In the genomic region with DNA sequence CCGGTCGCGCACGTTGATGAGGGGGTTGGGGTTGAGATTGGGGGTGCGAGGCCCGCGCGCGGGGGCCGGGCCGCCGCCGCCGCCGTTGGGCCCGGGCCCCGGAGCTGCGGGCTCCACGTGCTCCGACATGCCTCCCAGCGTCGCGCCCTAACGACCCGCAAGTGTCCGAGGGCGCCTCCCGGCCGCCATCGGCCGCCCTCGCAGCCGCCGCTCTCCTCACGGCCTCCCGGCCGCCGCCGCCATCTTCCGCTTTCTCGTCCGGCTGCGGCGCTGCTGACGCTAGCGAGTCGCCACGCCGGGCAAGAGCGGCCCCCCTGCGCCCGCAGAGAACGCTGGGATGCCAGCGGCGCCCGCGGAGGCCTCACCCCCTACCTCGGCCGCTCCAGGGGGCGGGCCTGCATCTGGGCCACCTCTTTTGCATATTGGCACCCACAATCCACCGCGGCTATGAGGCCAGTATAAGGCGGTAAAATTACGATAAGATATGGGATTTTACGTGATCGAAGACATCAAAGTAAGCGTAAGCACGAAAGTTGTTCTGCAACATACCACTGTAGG, we compare ENCODE assay signal across 1 cellular context.
A peak's percentile ranks its signal among the peaks of the same experiment; 100 is the strongest.
TF ChIP-seq lines count a peak whose summit lies in the region.

Gene TMEM259, minus strand, starts transcription at position 256 of the 558 bp plus-strand sequence. Its CDS starts 127 bp downstream, at position 129.

TF ChIP-seq in HepG2, 621 proteins besides CTCF, POLR2A, EP300 and RAD21 (continued from another document and continues in another):
- 0 out of 2 replicates have a peak, but pooled peaks have one; percentile 14 for TF ChIP-seq AKAP8 (CRISPR knock-in tag; IDR thresholded peaks at IDR 0.05)
- 0 out of 2 replicates have a peak, but pooled peaks have one; percentile 16 for TF ChIP-seq ZNF670 (CRISPR knock-in tag; IDR thresholded peaks at IDR 0.05; ENCODE audit: borderline replicate concordance)
- TF ChIP-seq POLR2G (IDR thresholded peaks at IDR 0.05; ENCODE audit: low read depth, low read length): peak; percentile 85
- no peak for TF ChIP-seq CAMTA2 (CRISPR knock-in tag; IDR thresholded peaks at IDR 0.05; ENCODE audit: borderline replicate concordance)
- peak; percentile 39 for TF ChIP-seq HNRNPK (IDR thresholded peaks at IDR 0.05; ENCODE audit: low read depth, low read length, poor library complexity, severe bottlenecking)
- TF ChIP-seq POGK (CRISPR knock-in tag; conservative IDR thresholded peaks at IDR 0.05): peak; percentile 97; the same call in 1 of the 2 replicates
- TF ChIP-seq ELF1 (CRISPR knock-in tag; IDR thresholded peaks at IDR 0.05): 0 out of 2 replicates have a peak, but pooled peaks have one; percentile 32
- TF ChIP-seq ZBTB38 (CRISPR knock-in tag; IDR thresholded peaks at IDR 0.05): peak; percentile 52; the same call in 1 of the 2 replicates
- TF ChIP-seq MXD3 (CRISPR knock-in tag; IDR thresholded peaks at IDR 0.05): peak; percentile 66; the same call in 1 of the 2 replicates
- TF ChIP-seq MTF2 (CRISPR knock-in tag; IDR thresholded peaks at IDR 0.05; ENCODE audit: borderline replicate concordance): no peak
- peak; percentile 72 for TF ChIP-seq PHF8 (CRISPR knock-in tag; IDR thresholded peaks at IDR 0.05)
- TF ChIP-seq NFATC3 (CRISPR knock-in tag; IDR thresholded peaks at IDR 0.05): 0 out of 2 replicates have a peak, but pooled peaks have one; percentile 48
- TF ChIP-seq, protein P1, sequence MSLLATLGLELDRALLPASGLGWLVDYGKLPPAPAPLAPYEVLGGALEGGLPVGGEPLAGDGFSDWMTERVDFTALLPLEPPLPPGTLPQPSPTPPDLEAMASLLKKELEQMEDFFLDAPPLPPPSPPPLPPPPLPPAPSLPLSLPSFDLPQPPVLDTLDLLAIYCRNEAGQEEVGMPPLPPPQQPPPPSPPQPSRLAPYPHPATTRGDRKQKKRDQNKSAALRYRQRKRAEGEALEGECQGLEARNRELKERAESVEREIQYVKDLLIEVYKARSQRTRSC (CRISPR knock-in tag; IDR thresholded peaks at IDR 0.05; ENCODE audit: low read depth): no peak
- TF ChIP-seq MAZ (IDR thresholded peaks at IDR 0.05; ENCODE audit: borderline replicate concordance, low read depth, low read length): peak; percentile 59; the same call in 1 of the 2 replicates
- TF ChIP-seq MAZ (CRISPR knock-in tag; IDR thresholded peaks at IDR 0.05; ENCODE audit: low read depth): peak; percentile 85; the same call in 1 of the 2 replicates
- 0 out of 2 replicates have a peak, but pooled peaks have one; percentile 54 for TF ChIP-seq CSRNP1 (CRISPR knock-in tag; IDR thresholded peaks at IDR 0.05)
- peak; percentile 99 for TF ChIP-seq ZNF574 (CRISPR knock-in tag; IDR thresholded peaks at IDR 0.05)
- peak; percentile 91 for TF ChIP-seq TAF1 (CRISPR knock-in tag; IDR thresholded peaks at IDR 0.05)
- TF ChIP-seq FOXK1 (CRISPR knock-in tag; IDR thresholded peaks at IDR 0.05; ENCODE audit: borderline replicate concordance, low read depth): peak; percentile 32; the same call in 1 of the 2 replicates
- TF ChIP-seq PHF21A (CRISPR knock-in tag; IDR thresholded peaks at IDR 0.05): peak; percentile 49; the same call in 1 of the 2 replicates
- TF ChIP-seq TSC22D2 (CRISPR knock-in tag; IDR thresholded peaks at IDR 0.05; ENCODE audit: borderline replicate concordance): no peak
- peak; percentile 51; the same call in 1 of the 2 replicates for TF ChIP-seq SOX5 (CRISPR knock-in tag; IDR thresholded peaks at IDR 0.05; ENCODE audit: borderline replicate concordance)
- TF ChIP-seq ZNF501 (CRISPR knock-in tag; IDR thresholded peaks at IDR 0.05): 0 out of 2 replicates have a peak, but pooled peaks have one; percentile 44
- peak; percentile 21; the same call in 1 of the 2 replicates for TF ChIP-seq HES4 (CRISPR knock-in tag; IDR thresholded peaks at IDR 0.05; ENCODE audit: borderline replicate concordance)
- TF ChIP-seq ZSCAN21 (CRISPR knock-in tag; IDR thresholded peaks at IDR 0.05; ENCODE audit: borderline replicate concordance): peak; percentile 63; the same call in 1 of the 2 replicates
- TF ChIP-seq, protein P2, sequence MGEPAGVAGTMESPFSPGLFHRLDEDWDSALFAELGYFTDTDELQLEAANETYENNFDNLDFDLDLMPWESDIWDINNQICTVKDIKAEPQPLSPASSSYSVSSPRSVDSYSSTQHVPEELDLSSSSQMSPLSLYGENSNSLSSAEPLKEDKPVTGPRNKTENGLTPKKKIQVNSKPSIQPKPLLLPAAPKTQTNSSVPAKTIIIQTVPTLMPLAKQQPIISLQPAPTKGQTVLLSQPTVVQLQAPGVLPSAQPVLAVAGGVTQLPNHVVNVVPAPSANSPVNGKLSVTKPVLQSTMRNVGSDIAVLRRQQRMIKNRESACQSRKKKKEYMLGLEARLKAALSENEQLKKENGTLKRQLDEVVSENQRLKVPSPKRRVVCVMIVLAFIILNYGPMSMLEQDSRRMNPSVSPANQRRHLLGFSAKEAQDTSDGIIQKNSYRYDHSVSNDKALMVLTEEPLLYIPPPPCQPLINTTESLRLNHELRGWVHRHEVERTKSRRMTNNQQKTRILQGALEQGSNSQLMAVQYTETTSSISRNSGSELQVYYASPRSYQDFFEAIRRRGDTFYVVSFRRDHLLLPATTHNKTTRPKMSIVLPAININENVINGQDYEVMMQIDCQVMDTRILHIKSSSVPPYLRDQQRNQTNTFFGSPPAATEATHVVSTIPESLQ (CRISPR knock-in tag; conservative IDR thresholded peaks at IDR 0.05): 0 out of 2 replicates have a peak, but pooled peaks have one; percentile 88
- TF ChIP-seq CENPX (CRISPR knock-in tag; IDR thresholded peaks at IDR 0.05): no peak
- TF ChIP-seq ZNF432 (CRISPR knock-in tag; IDR thresholded peaks at IDR 0.05; ENCODE audit: borderline replicate concordance): 0 out of 2 replicates have a peak, but pooled peaks have one; percentile 3
- TF ChIP-seq KDM2A (CRISPR knock-in tag; IDR thresholded peaks at IDR 0.05; ENCODE audit: borderline replicate concordance, low read depth): peak; percentile 85
- peak; percentile 65; the same call in 1 of the 2 replicates for TF ChIP-seq ZNF563 (CRISPR knock-in tag; IDR thresholded peaks at IDR 0.05)
- TF ChIP-seq ZNF441 (CRISPR knock-in tag; IDR thresholded peaks at IDR 0.05; ENCODE audit: borderline replicate concordance): peak; percentile 36
- no peak for TF ChIP-seq JARID2 (CRISPR knock-in tag; IDR thresholded peaks at IDR 0.05; ENCODE audit: insufficient replicate concordance)
- TF ChIP-seq KDM4B (CRISPR knock-in tag; IDR thresholded peaks at IDR 0.05): 0 out of 2 replicates have a peak, but pooled peaks have one; percentile 9
- TF ChIP-seq MYPOP (CRISPR knock-in tag; IDR thresholded peaks at IDR 0.05): no peak
- peak; percentile 84 for TF ChIP-seq ZFY (CRISPR knock-in tag; IDR thresholded peaks at IDR 0.05)
- peak; percentile 88 for TF ChIP-seq HNRNPLL (IDR thresholded peaks at IDR 0.05; ENCODE audit: low read depth, low read length, poor library complexity, severe bottlenecking)
- no peak for TF ChIP-seq U2AF2 (IDR thresholded peaks at IDR 0.05; ENCODE audit: low read depth, low read length)
- TF ChIP-seq ZNF674 (CRISPR knock-in tag; IDR thresholded peaks at IDR 0.05; ENCODE audit: low read depth): no peak
- peak; percentile 73 for TF ChIP-seq CBFB (CRISPR knock-in tag; IDR thresholded peaks at IDR 0.05)
- TF ChIP-seq ZFX (CRISPR knock-in tag; IDR thresholded peaks at IDR 0.05; ENCODE audit: low read depth): peak; percentile 70
- TF ChIP-seq GABPB1 (CRISPR knock-in tag; IDR thresholded peaks at IDR 0.05): peak; percentile 88
- TF ChIP-seq ZSCAN29 (CRISPR knock-in tag; conservative IDR thresholded peaks at IDR 0.05): 0 out of 2 replicates have a peak, but pooled peaks have one; percentile 55
- peak; percentile 31; the same call in 1 of the 2 replicates for TF ChIP-seq ESRRA (CRISPR knock-in tag; IDR thresholded peaks at IDR 0.05; ENCODE audit: low read depth)
- TF ChIP-seq SRSF9 (IDR thresholded peaks at IDR 0.05; ENCODE audit: borderline replicate concordance, insufficient read depth, low read depth, low read length, poor library complexity, severe bottlenecking): no peak
- peak; percentile 62; the same call in 1 of the 2 replicates for TF ChIP-seq ZNF878 (CRISPR knock-in tag; IDR thresholded peaks at IDR 0.05)
- 0 out of 2 replicates have a peak, but pooled peaks have one; percentile 38 for TF ChIP-seq ZNF607 (CRISPR knock-in tag; IDR thresholded peaks at IDR 0.05; ENCODE audit: borderline replicate concordance)
- no peak for TF ChIP-seq EZH2 (conservative IDR thresholded peaks at IDR 0.05; ENCODE audit: low read depth, low read length)
- peak; percentile 19; the same call in 1 of the 2 replicates for TF ChIP-seq ZNF589 (CRISPR knock-in tag; conservative IDR thresholded peaks at IDR 0.05)
- TF ChIP-seq ZNF615 (CRISPR knock-in tag; IDR thresholded peaks at IDR 0.05; ENCODE audit: borderline replicate concordance): no peak
- peak; percentile 92 for TF ChIP-seq RBFOX2 (IDR thresholded peaks at IDR 0.05; ENCODE audit: low read depth, low read length)
- no peak for TF ChIP-seq ZNF891 (CRISPR knock-in tag; IDR thresholded peaks at IDR 0.05)
- no peak for TF ChIP-seq ZNF552 (CRISPR knock-in tag; IDR thresholded peaks at IDR 0.05; ENCODE audit: borderline replicate concordance)
- peak; percentile 39; the same call in 1 of the 2 replicates for TF ChIP-seq HOXA5 (CRISPR knock-in tag; IDR thresholded peaks at IDR 0.05)
- TF ChIP-seq SIN3A (IDR thresholded peaks at IDR 0.05; ENCODE audit: borderline replicate concordance, low read depth, low read length): peak; percentile 60; the same call in 1 of the 2 replicates
